In the genomic region with DNA sequence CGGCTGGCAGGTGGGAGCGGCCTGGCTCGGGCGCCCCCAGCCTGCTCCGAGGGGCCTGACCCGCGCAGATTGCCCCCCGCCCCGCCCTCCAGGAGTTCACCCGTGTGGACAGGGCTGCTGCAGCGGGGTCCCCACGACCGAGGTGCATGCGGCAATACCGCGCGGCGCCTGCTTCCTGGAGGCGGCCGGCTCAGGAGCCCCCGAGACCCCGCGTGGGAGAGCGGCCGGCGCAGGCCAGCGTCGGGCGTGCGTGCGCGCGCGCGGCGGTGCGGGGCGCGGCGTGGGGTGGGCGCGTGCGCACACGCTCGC, we compare ENCODE assay signal across 1 cellular context.
TF ChIP-seq lines count a peak whose summit lies in the region.

No MANE protein-coding gene starts in this region.

TF ChIP-seq in HEK293, 187 proteins besides CTCF, POLR2A, EP300 and RAD21:
- peak; percentile 82; the same call in 1 of the 2 replicates for TF ChIP-seq GLIS2 (tag by site-specific recombination; IDR thresholded peaks at IDR 0.05)
- TF ChIP-seq, protein P1, sequence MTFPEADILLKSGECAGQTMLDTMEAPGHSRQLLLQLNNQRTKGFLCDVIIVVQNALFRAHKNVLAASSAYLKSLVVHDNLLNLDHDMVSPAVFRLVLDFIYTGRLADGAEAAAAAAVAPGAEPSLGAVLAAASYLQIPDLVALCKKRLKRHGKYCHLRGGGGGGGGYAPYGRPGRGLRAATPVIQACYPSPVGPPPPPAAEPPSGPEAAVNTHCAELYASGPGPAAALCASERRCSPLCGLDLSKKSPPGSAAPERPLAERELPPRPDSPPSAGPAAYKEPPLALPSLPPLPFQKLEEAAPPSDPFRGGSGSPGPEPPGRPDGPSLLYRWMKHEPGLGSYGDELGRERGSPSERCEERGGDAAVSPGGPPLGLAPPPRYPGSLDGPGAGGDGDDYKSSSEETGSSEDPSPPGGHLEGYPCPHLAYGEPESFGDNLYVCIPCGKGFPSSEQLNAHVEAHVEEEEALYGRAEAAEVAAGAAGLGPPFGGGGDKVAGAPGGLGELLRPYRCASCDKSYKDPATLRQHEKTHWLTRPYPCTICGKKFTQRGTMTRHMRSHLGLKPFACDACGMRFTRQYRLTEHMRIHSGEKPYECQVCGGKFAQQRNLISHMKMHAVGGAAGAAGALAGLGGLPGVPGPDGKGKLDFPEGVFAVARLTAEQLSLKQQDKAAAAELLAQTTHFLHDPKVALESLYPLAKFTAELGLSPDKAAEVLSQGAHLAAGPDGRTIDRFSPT (tag by site-specific recombination; IDR thresholded peaks at IDR 0.05): no peak
- no peak for TF ChIP-seq KLF1 (tag by site-specific recombination; IDR thresholded peaks at IDR 0.05)
- no peak for TF ChIP-seq MZF1 (tag by site-specific recombination; IDR thresholded peaks at IDR 0.05; ENCODE audit: borderline replicate concordance)
- TF ChIP-seq, protein P2, sequence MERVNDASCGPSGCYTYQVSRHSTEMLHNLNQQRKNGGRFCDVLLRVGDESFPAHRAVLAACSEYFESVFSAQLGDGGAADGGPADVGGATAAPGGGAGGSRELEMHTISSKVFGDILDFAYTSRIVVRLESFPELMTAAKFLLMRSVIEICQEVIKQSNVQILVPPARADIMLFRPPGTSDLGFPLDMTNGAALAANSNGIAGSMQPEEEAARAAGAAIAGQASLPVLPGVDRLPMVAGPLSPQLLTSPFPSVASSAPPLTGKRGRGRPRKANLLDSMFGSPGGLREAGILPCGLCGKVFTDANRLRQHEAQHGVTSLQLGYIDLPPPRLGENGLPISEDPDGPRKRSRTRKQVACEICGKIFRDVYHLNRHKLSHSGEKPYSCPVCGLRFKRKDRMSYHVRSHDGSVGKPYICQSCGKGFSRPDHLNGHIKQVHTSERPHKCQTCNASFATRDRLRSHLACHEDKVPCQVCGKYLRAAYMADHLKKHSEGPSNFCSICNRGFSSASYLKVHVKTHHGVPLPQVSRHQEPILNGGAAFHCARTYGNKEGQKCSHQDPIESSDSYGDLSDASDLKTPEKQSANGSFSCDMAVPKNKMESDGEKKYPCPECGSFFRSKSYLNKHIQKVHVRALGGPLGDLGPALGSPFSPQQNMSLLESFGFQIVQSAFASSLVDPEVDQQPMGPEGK (tag by site-specific recombination; IDR thresholded peaks at IDR 0.05): peak; percentile 68
- TF ChIP-seq ZNF629 (tag by site-specific recombination; IDR thresholded peaks at IDR 0.05): peak; percentile 41; the same call in 1 of the 2 replicates
- TF ChIP-seq, protein P3, sequence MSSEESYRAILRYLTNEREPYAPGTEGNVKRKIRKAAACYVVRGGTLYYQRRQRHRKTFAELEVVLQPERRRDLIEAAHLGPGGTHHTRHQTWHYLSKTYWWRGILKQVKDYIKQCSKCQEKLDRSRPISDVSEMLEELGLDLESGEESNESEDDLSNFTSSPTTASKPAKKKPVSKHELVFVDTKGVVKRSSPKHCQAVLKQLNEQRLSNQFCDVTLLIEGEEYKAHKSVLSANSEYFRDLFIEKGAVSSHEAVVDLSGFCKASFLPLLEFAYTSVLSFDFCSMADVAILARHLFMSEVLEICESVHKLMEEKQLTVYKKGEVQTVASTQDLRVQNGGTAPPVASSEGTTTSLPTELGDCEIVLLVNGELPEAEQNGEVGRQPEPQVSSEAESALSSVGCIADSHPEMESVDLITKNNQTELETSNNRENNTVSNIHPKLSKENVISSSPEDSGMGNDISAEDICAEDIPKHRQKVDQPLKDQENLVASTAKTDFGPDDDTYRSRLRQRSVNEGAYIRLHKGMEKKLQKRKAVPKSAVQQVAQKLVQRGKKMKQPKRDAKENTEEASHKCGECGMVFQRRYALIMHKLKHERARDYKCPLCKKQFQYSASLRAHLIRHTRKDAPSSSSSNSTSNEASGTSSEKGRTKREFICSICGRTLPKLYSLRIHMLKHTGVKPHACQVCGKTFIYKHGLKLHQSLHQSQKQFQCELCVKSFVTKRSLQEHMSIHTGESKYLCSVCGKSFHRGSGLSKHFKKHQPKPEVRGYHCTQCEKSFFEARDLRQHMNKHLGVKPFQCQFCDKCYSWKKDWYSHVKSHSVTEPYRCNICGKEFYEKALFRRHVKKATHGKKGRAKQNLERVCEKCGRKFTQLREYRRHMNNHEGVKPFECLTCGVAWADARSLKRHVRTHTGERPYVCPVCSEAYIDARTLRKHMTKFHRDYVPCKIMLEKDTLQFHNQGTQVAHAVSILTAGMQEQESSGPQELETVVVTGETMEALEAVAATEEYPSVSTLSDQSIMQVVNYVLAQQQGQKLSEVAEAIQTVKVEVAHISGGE (tag by site-specific recombination; conservative IDR thresholded peaks at IDR 0.05; ENCODE audit: low read depth): no peak
- TF ChIP-seq ZNF660 (tag by site-specific recombination; IDR thresholded peaks at IDR 0.05): 0 out of 2 replicates have a peak, but pooled peaks have one; percentile 8
- no peak for TF ChIP-seq ZNF24 (tag by site-specific recombination; IDR thresholded peaks at IDR 0.05)
- TF ChIP-seq ZNF548 (tag by site-specific recombination; IDR thresholded peaks at IDR 0.05): no peak
- TF ChIP-seq, protein P4, sequence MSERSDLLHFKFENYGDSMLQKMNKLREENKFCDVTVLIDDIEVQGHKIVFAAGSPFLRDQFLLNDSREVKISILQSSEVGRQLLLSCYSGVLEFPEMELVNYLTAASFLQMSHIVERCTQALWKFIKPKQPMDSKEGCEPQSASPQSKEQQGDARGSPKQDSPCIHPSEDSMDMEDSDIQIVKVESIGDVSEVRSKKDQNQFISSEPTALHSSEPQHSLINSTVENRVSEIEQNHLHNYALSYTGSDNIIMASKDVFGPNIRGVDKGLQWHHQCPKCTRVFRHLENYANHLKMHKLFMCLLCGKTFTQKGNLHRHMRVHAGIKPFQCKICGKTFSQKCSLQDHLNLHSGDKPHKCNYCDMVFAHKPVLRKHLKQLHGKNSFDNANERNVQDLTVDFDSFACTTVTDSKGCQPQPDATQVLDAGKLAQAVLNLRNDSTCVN (tag by site-specific recombination; optimal IDR thresholded peaks at IDR 0.05): peak; percentile 56
- TF ChIP-seq ZNF423 (tag by site-specific recombination; IDR thresholded peaks at IDR 0.05): no peak
- no peak for TF ChIP-seq ZNF76 (tag by site-specific recombination; IDR thresholded peaks at IDR 0.05; ENCODE audit: borderline replicate concordance, low read depth)
